Comparison of ENCODE assay signal across 10 cellular contexts in the genomic region with DNA sequence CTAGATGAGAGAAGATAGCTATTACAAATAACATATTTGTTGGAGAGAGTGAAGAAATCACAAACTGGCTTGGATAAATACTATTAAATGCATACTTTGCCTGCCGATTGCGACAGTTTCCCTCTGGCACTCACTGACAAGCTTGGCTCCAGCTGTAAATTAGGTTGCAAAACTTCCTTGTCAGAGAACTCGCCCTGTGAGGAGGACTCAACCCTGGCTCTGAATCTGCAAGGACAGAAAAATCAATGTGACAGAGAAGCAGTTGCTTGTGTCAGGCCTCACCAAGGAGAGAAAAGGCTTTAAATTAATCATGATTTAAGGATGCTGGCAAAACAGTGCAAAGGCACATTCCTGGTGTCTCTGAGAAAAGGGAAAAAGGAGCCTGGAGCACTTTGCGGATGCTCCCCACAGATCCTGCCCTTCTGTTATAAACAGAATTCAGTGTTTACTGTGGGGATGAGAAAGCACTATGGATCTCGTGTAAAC.
DNase-seq lines count a peak whose midpoint lies in the region; ATAC-seq and TF ChIP-seq lines count a peak whose summit lies in the region.
"Had no signal": no experiment of that assay in that cellular context is flagged by ENCODE, and none has a peak within 500 bp of the region (broad histone marks: within the 10 kb centered on the region; RNA-seq: fewer than 3 reads in every experiment).

No MANE protein-coding gene starts in this region.

- H3K4me3 Mint-ChIP-seq in Caco-2 (ENCODE audit: unreplicated experiment), result peak overlapping the region; percentile 37
- H3K4me3 Mint-ChIP-seq: activated naive CD8-positive, alpha-beta T cell had no signal

- H3K9ac ChIP-seq in Karpas-422 (ENCODE audit: low read length), result no peak overlapping the region

- WGBS in gastroesophageal sphincter (ENCODE audit: low coverage in 1 of 2), 2 donors, result 15 to 18% methylated on average over 5 of the region's 5 CpGs

- no peaks in the 10 kb centered on the region for H3K9me3 Mint-ChIP-seq in Caco-2 (ENCODE audit: unreplicated experiment)

- H3K27ac ChIP-seq in RWPE1 (no peak overlapping the region; the same call in 1 of the 2 replicates), gastroesophageal sphincter (peak overlapping the region in 2 of 4 donors; percentile 34 to 38), Karpas-422 (ENCODE audit: low read length) (no peak overlapping the region)

- H3K4me3 ChIP-seq in Caco-2 (ENCODE audit: low read depth, low read length) (no peak overlapping the region), gastroesophageal sphincter (no peak overlapping the region), Karpas-422 (ENCODE audit: low read length) (no peak overlapping the region)

- intact Hi-C loops in Caco-2 (cut with micrococcal nuclease; ENCODE audit: unreplicated experiment), result loop anchor here (1.0 kb wide), 6 partner anchors 47 to 425 kb away; no protein-coding TSS in a partner anchor

- H3K4me1 ChIP-seq in Caco-2 (peaks cover 19% of the 10 kb centered on the region), gastroesophageal sphincter (peaks cover 5 to 26% (median 10%) of the 10 kb centered on the region in 3 donors), Karpas-422 (ENCODE audit: low read length) (no peaks in the 10 kb centered on the region)

- no peak for TF ChIP-seq EP300 in gastroesophageal sphincter (IDR thresholded peaks at IDR 0.05)

- peak; percentile 76 to 78 for DNase-seq in Caco-2
- DNase-seq in RWPE1 (ENCODE audit: low spot score), result peak; percentile 54
- DNase-seq in renal cortical epithelial cell (ENCODE audit: low read depth), result peak; percentile 80
- no peak for DNase-seq in GOT3 (lab: John Stamatoyannopoulos, UW)
- DNase-seq in Karpas-422, result no peak
- no peak for DNase-seq in activated T-cell treated with anti-CD3 and anti-CD28 coated beads, Interleukin-2, amount 50 U/mL, for 1 hour
- DNase-seq: DMS79 had no signal

- no peak overlapping the region for H3K4me2 ChIP-seq in Karpas-422 (ENCODE audit: low read depth, low read length, poor library complexity, severe bottlenecking)

- TF ChIP-seq POLR2A in gastroesophageal sphincter (IDR thresholded peaks at IDR 0.05), result no peak

- no peaks in the 10 kb centered on the region for H3K27me3 Mint-ChIP-seq in Caco-2 (ENCODE audit: insufficient read depth, unreplicated experiment)
- H3K27me3 Mint-ChIP-seq: activated naive CD8-positive, alpha-beta T cell had no signal

- 0 out of 2 replicates have a peak, but pooled peaks cover 3% of the 10 kb centered on the region for H3K9me2 ChIP-seq in Karpas-422 (replicated peaks; ENCODE audit: insufficient read depth, low read length)

- no TSS peak for BruUV-seq in Caco-2 (replicated peaks; lab: Mats Ljungman, UMichigan)

- CTCF ChIA-PET in Caco-2 (lab: Charles Lee), result interaction anchor here (0.9 to 1.1 kb wide), 3 partner anchors 209 to 446 kb away, joined by 3 to 6 read pairs (median 3); no protein-coding TSS in a partner anchor
- CTCF ChIA-PET in RWPE1 (lab: Yijun Ruan, JAX), result interaction anchor here (0.6 to 0.7 kb wide), 2 partner anchors 32 to 425 kb away, joined by 3 to 4 read pairs; no protein-coding TSS in a partner anchor

- TF ChIP-seq CTCF in Caco-2 (IDR thresholded peaks at IDR 0.05; ENCODE audit: insufficient read depth in 1 of 2, low read depth in 1 of 2, low read length in 1 of 2, severe bottlenecking in 1 of 2, unreplicated experiment in 1 of 2) (no peak), RWPE1 (conservative IDR thresholded peaks at IDR 0.05; ENCODE audit: low read depth) (no peak), gastroesophageal sphincter (IDR thresholded peaks at IDR 0.05) (no peak)

- H3K9me3 ChIP-seq in Caco-2, result no peaks in the 10 kb centered on the region
- no peaks in the 10 kb centered on the region for H3K9me3 ChIP-seq in gastroesophageal sphincter
- no peaks in the 10 kb centered on the region for H3K9me3 ChIP-seq in Karpas-422 (ENCODE audit: low read length)

- peak overlapping the region; percentile 52 for H3K27ac Mint-ChIP-seq in Caco-2 (ENCODE audit: unreplicated experiment)
- H3K27ac Mint-ChIP-seq: activated naive CD8-positive, alpha-beta T cell had no signal

- H4K20me1 ChIP-seq in Karpas-422 (ENCODE audit: insufficient read depth, low read depth, low read length), result no peaks in the 10 kb centered on the region

- H3K4me1 Mint-ChIP-seq in Caco-2 (ENCODE audit: low read depth, unreplicated experiment), result peaks cover 15% of the 10 kb centered on the region

- ATAC-seq in gastroesophageal sphincter, result peak; percentile 90
- no peak for ATAC-seq in HG02938 (IDR thresholded peaks at IDR 0.05; ENCODE audit: unreplicated experiment)

- POLR2A ChIA-PET in Caco-2 (lab: Charles Lee), result no interaction called here
- POLR2A ChIA-PET in RWPE1 (lab: Yijun Ruan, JAX; ENCODE audit: low non-redundant PET), result no interaction called here

- H3K79me2 ChIP-seq in Karpas-422 (ENCODE audit: low read length), result no peaks in the 10 kb centered on the region

- no peaks in the 10 kb centered on the region for H3K36me3 Mint-ChIP-seq in Caco-2 (ENCODE audit: insufficient read depth, unreplicated experiment)
- H3K36me3 Mint-ChIP-seq: activated naive CD8-positive, alpha-beta T cell had no signal

- H3K27me3 ChIP-seq in Caco-2 (replicated peaks; ENCODE audit: control insufficient read depth, insufficient read depth, low read length) (no peaks in the 10 kb centered on the region), gastroesophageal sphincter (no peaks in the 10 kb centered on the region), Karpas-422 (ENCODE audit: low read length) (no peaks in the 10 kb centered on the region)

- H3K36me3 ChIP-seq in Caco-2 (ENCODE audit: control insufficient read depth, insufficient read depth, low read length) (no peaks in the 10 kb centered on the region), gastroesophageal sphincter (no peaks in the 10 kb centered on the region), Karpas-422 (ENCODE audit: insufficient read depth, low read length) (no peaks in the 10 kb centered on the region)

- no peak overlapping the region for H2AFZ ChIP-seq in Karpas-422 (ENCODE audit: low read length)

Comparison
In these comparisons a context has a peak if more than half of its experiments do, and no peak if none do; other contexts are left out.
1. DNase-seq: peak in Caco-2 (2 of 2), RWPE1 (single experiment) and renal cortical epithelial cell (single experiment); none in GOT3 (single experiment), Karpas-422 (single experiment) and activated T-cell treated with anti-CD3 and anti-CD28 coated beads, Interleukin-2, amount 50 U/mL, for 1 hour (single experiment).